ENCODE assay signal across 11 cellular contexts in genomic region chr7:90624128-90624980, GRCh38. TPM values are rescaled to one million over a fixed set of nuclear protein-coding genes. Genes with fewer than 3 reads are reported as not detected.
DNase-seq lines count a peak whose midpoint lies in the region; ATAC-seq and TF ChIP-seq lines count a peak whose summit lies in the region.
"Had no signal": no experiment of that assay in that cellular context is flagged by ENCODE, and none has a peak within 500 bp of the region (broad histone marks: within the 10 kb centered on the region; RNA-seq: fewer than 3 reads in every experiment).

No MANE protein-coding gene starts in this region.

- ATAC-seq in SK-N-SH treated with all-trans-retinoic acid at 6 μM for 48 hours (peak; percentile 39), HG02642 (IDR thresholded peaks at IDR 0.05; ENCODE audit: poor library complexity, unreplicated experiment) (no peak), HG03439 (IDR thresholded peaks at IDR 0.05; ENCODE audit: unreplicated experiment) (no peak)
- ATAC-seq: activated naive CD4-positive, alpha-beta T cell treated with anti-CD3 and anti-CD28 coated beads, Interleukin-2, amount 50 U/mL, for 72 hours; esophagus mucosa had no signal

- DNase-seq in GM03348 (ENCODE audit: low spot score) (peak; percentile 35), fibroblast of villous mesenchyme (ENCODE audit: low read depth) (peak; percentile 86), NCI-H1092 treated with DMSO at 0.1 percent for 48 hours (lab: John Stamatoyannopoulos, UW) (no peak), DMS79 (lab: John Stamatoyannopoulos, UW) (no peak)
- DNase-seq: activated CD4-positive, alpha-beta T cell treated with anti-CD3 and anti-CD28 coated beads, Interleukin-2, amount 50 U/mL, for 4 hours had no signal

- no peak overlapping the region for H3K4me3 ChIP-seq in fibroblast of villous mesenchyme (ENCODE audit: low read depth, low read length)
- H3K4me3 ChIP-seq in rectal smooth muscle tissue (ENCODE audit: low read length): no peak overlapping the region

- H3K27me3 ChIP-seq in rectal smooth muscle tissue (ENCODE audit: control insufficient read depth, insufficient read depth, low read length): no peaks in the 10 kb centered on the region

- H3K27ac ChIP-seq in rectal smooth muscle tissue (ENCODE audit: low read depth, low read length): peak overlapping the region; percentile 36

- no peak overlapping the region for H3K9ac ChIP-seq in rectal smooth muscle tissue (ENCODE audit: low read length)

- TF ChIP-seq CTCF in fibroblast of villous mesenchyme (IDR thresholded peaks at IDR 0.05; ENCODE audit: insufficient read depth, low read depth, low read length): no peak

- peaks cover 22% of the 10 kb centered on the region for H3K4me1 ChIP-seq in rectal smooth muscle tissue (ENCODE audit: control insufficient read depth, insufficient read depth, low read length)

- H3K36me3 ChIP-seq in rectal smooth muscle tissue (ENCODE audit: control insufficient read depth, insufficient read depth, low read length): no peaks in the 10 kb centered on the region

TF ChIP-seq in SK-N-SH treated with all-trans-retinoic acid at 6 μM for 48 hours, 23 proteins besides CTCF, POLR2A, EP300 and RAD21:
- no peak for TF ChIP-seq ZC3H10 (CRISPR knock-in tag; IDR thresholded peaks at IDR 0.05)
TF ChIP-seq in SK-N-SH treated with all-trans-retinoic acid at 6 μM for 48 hours: peak in this region for 0.

RNA-seq across cellular contexts. Expression of gene CDK14, which starts 28.2 kb away (rescaled TPM):
- total RNA-seq in fibroblast of villous mesenchyme: 29.0 and 41.0 TPM in 2 replicates

Comparison
In these comparisons a context has a peak if more than half of its experiments do, and no peak if none do; other contexts are left out.
1. DNase-seq: peak in GM03348 (single experiment) and fibroblast of villous mesenchyme (single experiment); none in NCI-H1092 treated with DMSO at 0.1 percent for 48 hours (single experiment) and DMS79 (single experiment).